9 cellular contexts compared by ENCODE assay signal in the genomic region with DNA sequence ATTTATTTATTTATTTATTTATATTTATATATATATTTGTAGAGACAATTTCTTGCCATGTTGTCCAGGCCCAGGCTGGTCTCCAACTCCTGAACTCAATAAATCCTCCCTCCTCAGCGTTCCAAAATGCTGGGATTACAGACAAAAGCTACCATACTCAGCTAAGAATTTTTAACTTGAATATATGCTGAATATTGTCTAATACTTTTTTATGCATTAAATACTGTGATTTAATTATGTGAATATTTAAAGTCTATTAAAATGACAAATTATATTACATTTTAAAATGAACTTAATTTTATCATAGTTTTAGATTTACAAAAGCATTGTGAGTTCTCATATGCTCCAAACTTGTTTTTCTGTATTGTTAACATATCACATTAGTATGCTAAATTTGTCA.
"Had no signal": no experiment of that assay in that cellular context is flagged by ENCODE, and none has a peak within 500 bp of the region (broad histone marks: within the 10 kb centered on the region; RNA-seq: fewer than 3 reads in every experiment).

No MANE protein-coding gene starts in this region.

- H3K9me3 Mint-ChIP-seq: GM23338 had no signal

- H3K27ac Mint-ChIP-seq: GM23338, H9, IgD-negative memory B cell had no signal

- H3K36me3 Mint-ChIP-seq: IgD-negative memory B cell had no signal

- ATAC-seq: GM23338, HepG2 had no signal

- H3K9ac ChIP-seq: KMS-11 had no signal

- H3K4me1 Mint-ChIP-seq: GM23338, H9, IgD-negative memory B cell had no signal

- H3K27ac ChIP-seq: KMS-11 had no signal

- H3K4me3 Mint-ChIP-seq: GM23338, H9, IgD-negative memory B cell had no signal

- H3K27me3 Mint-ChIP-seq: IgD-negative memory B cell had no signal

- DNase-seq: H9, HCEC 1CT, KBM-7 had no signal

- H3K4me3 ChIP-seq: GM23338 had no signal

- FAIRE-seq: H1, H54, HepG2 had no signal
